8 cellular contexts compared by ENCODE assay signal in the genomic region with DNA sequence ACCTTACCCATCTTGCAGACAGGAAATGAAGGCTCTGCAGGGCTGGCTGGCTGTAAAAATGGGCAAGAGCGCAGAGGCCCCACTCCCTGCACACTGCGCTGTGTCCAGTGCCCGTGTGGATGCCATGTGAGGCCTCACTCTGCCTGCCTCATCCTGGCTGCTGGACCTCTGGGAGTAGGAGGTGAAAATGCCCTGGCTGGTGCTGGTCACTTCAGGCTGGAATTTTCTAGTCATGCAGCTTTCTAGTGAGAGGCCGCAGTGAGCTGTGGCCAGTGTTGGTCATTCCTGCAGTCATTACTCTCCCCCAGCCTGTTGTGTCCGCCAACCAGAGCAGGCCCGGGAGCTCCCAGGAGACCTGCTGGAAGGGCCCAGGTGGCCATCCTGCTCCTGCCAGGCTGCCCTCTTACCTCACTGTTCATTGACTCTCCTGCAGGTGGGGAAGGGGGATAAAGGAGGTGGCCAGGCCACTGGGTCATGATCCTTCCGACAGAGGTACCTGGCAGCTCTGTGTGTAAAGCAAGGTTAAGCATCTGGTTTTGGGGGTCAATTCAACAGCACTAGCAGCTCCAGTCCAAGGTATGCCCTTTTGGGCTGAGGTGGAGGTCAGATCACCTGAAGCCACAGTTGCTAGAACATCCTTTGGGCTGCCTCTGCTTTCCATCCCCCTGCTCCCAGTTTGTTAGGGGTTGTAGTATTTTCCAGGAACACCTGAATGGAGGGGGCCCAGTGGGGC. TPM values are rescaled to one million over a fixed set of nuclear protein-coding genes. Genes with fewer than 3 reads are reported as not detected.
A peak's percentile ranks its signal among the peaks of the same experiment; 100 is the strongest.
DNase-seq lines count a peak whose midpoint lies in the region; ATAC-seq and TF ChIP-seq lines count a peak whose summit lies in the region.

No MANE protein-coding gene starts in this region.

- H3K27me3 ChIP-seq in esophagus muscularis mucosa (no peaks in the 10 kb centered on the region), gastrocnemius medialis (no peaks in the 10 kb centered on the region), prostate gland (replicated peaks; ENCODE audit: insufficient read depth) (no peaks in the 10 kb centered on the region)

- intact Hi-C loops in esophagus muscularis mucosa (cut with DNase I) (no loop called here), gastrocnemius medialis (cut with DNase I; ENCODE audit: low total_unique reads) (no loop called here), prostate gland (cut with DNase I) (no loop called here)

- H3K27ac ChIP-seq in esophagus muscularis mucosa (replicated peaks in 1 of 4): peak overlapping the region; percentile 59 to 70 (median 62)
- H3K27ac ChIP-seq in gastrocnemius medialis: peak overlapping the region; percentile 69 to 87 (median 73)
- peak overlapping the region in 1 of 2 donors; percentile 10 for H3K27ac ChIP-seq in prostate gland

- H3K4me1 ChIP-seq in esophagus muscularis mucosa (peaks cover 65 to 95% (median 88%) of the 10 kb centered on the region in 4 donors), gastrocnemius medialis (peaks cover 67 to 70% of the 10 kb centered on the region in 2 donors), prostate gland (replicated peaks) (peaks cover 5% of the 10 kb centered on the region)

- WGBS in esophagus muscularis mucosa: 73% methylated on average over 6 of the region's 7 CpGs
- 85% methylated on average over 7 of the region's 7 CpGs for WGBS in prostate gland

- in situ Hi-C loops in gastrocnemius medialis (cut with MboI; ENCODE audit: low sequenced_read_pairs in 4 of 4): loop anchor here in 1 of 4 donors (5.0 kb wide), 1 partner anchor 48 kb away; no protein-coding TSS in a partner anchor

- H3K4me3 ChIP-seq in LNCaP clone FGC (ENCODE audit: low read depth, low read length) (peak overlapping the region; percentile 19; the same call in 1 of the 2 replicates), esophagus muscularis mucosa (no peak overlapping the region), gastrocnemius medialis (no peak overlapping the region), prostate gland (no peak overlapping the region)

- TF ChIP-seq EP300 in esophagus muscularis mucosa (IDR thresholded peaks at IDR 0.05): no peak

- no peak for TF ChIP-seq CTCF in LNCaP clone FGC (IDR thresholded peaks at IDR 0.05; ENCODE audit: control insufficient read depth, extremely low read depth, insufficient read depth)
- TF ChIP-seq CTCF in esophagus muscularis mucosa (IDR thresholded peaks at IDR 0.05): no peak
- TF ChIP-seq CTCF in gastrocnemius medialis (IDR thresholded peaks at IDR 0.05 in 4 of 5, conservative IDR thresholded peaks at IDR 0.05 in 1 of 5): no peak
- TF ChIP-seq CTCF in prostate gland (IDR thresholded peaks at IDR 0.05): no peak

- DNase-seq in LNCaP clone FGC (ENCODE audit: low read depth) (no peak), esophagus muscularis mucosa (ENCODE audit: extremely low spot score) (peak; percentile 83), gastrocnemius medialis (peak in 1 of 2 donors; percentile 13), prostate gland (ENCODE audit: low spot score) (no peak), Ammon's horn (ENCODE audit: low spot score) (no peak)

- H3K9me3 ChIP-seq in esophagus muscularis mucosa (no peaks in the 10 kb centered on the region), gastrocnemius medialis (no peaks in the 10 kb centered on the region), prostate gland (no peaks in the 10 kb centered on the region)

- H3K36me3 ChIP-seq in esophagus muscularis mucosa (peaks cover 0 to 87% (median 66%) of the 10 kb centered on the region in 4 donors), gastrocnemius medialis (peaks cover 0 to 12% of the 10 kb centered on the region in 2 donors), prostate gland (peaks cover 4 to 10% of the 10 kb centered on the region in 2 donors)

- TF ChIP-seq POLR2A in esophagus muscularis mucosa (IDR thresholded peaks at IDR 0.05; ENCODE audit: low read depth) (no peak), gastrocnemius medialis (IDR thresholded peaks at IDR 0.05) (no peak), prostate gland (IDR thresholded peaks at IDR 0.05) (no peak)

- ATAC-seq in GM19372 (IDR thresholded peaks at IDR 0.05; ENCODE audit: low read depth, unreplicated experiment): peak; percentile 14
- no peak for ATAC-seq in gastrocnemius medialis
- ATAC-seq in GM21825 (IDR thresholded peaks at IDR 0.05; ENCODE audit: unreplicated experiment): no peak
- no peak for ATAC-seq in GM18868 (IDR thresholded peaks at IDR 0.05; ENCODE audit: unreplicated experiment)

RNA-seq across cellular contexts. Expression of a gene that starts 39.8 kb away (rescaled TPM):
- total RNA-seq in esophagus muscularis mucosa: 10 to 100 TPM; 24.9 to 49.4 (median 41.8) TPM
- total RNA-seq in gastrocnemius medialis: 10 to 100 TPM; 10.4 to 20.0 (median 15.5) TPM
- total RNA-seq in prostate gland: 10 to 100 TPM; 13.3 to 34.8 TPM
